1 cellular context compared by ENCODE assay signal in the genomic region with DNA sequence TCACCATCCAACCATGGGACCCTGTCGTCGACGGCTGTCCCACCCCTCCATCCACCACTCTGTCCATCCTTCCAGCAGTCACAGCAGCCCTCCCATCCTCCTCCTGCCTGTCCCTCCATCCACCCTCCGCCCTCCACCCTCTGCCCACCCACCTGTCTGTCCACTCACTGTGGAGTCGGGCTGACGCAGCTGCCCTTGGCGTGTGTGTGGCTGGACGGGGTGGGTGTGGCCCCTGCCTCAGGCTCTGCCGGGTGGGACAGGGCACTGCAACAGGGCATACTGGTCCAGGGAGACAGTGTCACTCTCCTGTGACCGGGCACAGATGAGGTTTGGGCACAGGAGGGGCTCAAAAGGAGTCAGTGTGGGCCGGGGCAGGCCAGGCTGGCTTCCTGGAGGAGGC.
TF ChIP-seq lines count a peak whose summit lies in the region.

No MANE protein-coding gene starts in this region.

TF ChIP-seq in IMR-90, 13 proteins besides CTCF, POLR2A, EP300 and RAD21:
- TF ChIP-seq ELK1 (IDR thresholded peaks at IDR 0.05; ENCODE audit: borderline replicate concordance, low read depth, low read length) (no peak), RFX5 (IDR thresholded peaks at IDR 0.05; ENCODE audit: low read depth, low read length) (no peak), CHD1 (IDR thresholded peaks at IDR 0.05; ENCODE audit: low read depth, low read length) (no peak), RCOR1 (IDR thresholded peaks at IDR 0.05; ENCODE audit: insufficient replicate concordance, low read length) (no peak), BHLHE40 (IDR thresholded peaks at IDR 0.05; ENCODE audit: low read depth, low read length) (no peak), MAZ (IDR thresholded peaks at IDR 0.05; ENCODE audit: borderline replicate concordance, low read depth, low read length) (no peak), NFE2L2 (IDR thresholded peaks at IDR 0.05; ENCODE audit: low read depth, low read length) (no peak), FOS (IDR thresholded peaks at IDR 0.05; ENCODE audit: low read depth, low read length) (no peak)
